ENCODE assay signal across 27 cellular contexts in genomic region chr18:35352283-35352682, GRCh38.
"Had no signal": no experiment of that assay in that cellular context is flagged by ENCODE, and none has a peak within 500 bp of the region (broad histone marks: within the 10 kb centered on the region; RNA-seq: fewer than 3 reads in every experiment).

No MANE protein-coding gene starts in this region.

- H3K27me3 ChIP-seq: dorsolateral prefrontal cortex, esophagus squamous epithelium, gastrocnemius medialis, heart right ventricle, left lung had no signal

- H3K4me3 ChIP-seq: coronary artery, dorsolateral prefrontal cortex, esophagus squamous epithelium, gastrocnemius medialis, heart right ventricle, left lung, lower lobe of right lung had no signal

- H3K4me3 Mint-ChIP-seq: naive thymus-derived CD4-positive, alpha-beta T cell had no signal

- H3K27ac ChIP-seq: coronary artery, dorsolateral prefrontal cortex, epithelial cell of prostate, esophagus squamous epithelium, gastrocnemius medialis, heart right ventricle, left lung, lower lobe of right lung had no signal

- H3K36me3 ChIP-seq: esophagus squamous epithelium, gastrocnemius medialis, heart right ventricle, left lung, lower lobe of right lung had no signal

- H3K4me1 ChIP-seq: esophagus squamous epithelium, lower lobe of right lung had no signal

- DNase-seq: dermis blood vessel endothelial cell; dorsolateral prefrontal cortex; effector CD4-positive, alpha-beta T cell; effector memory CD4-positive, alpha-beta T cell; erythroblast; esophagus squamous epithelium; foreskin fibroblast; foreskin melanocyte; gastrocnemius medialis; glutamatergic neuron; head of caudate nucleus; heart right ventricle; hippocampal formation; left cardiac atrium; left lung; left ventricle myocardium superior; lower lobe of right lung; mesenchymal stem cell; midbrain; naive thymus-derived CD4-positive, alpha-beta T cell had no signal

- H3K9me3 ChIP-seq: gastrocnemius medialis had no signal

- H3K27me3 Mint-ChIP-seq: naive thymus-derived CD4-positive, alpha-beta T cell had no signal

- ATAC-seq: esophagus mucosa; gastrocnemius medialis; heart right ventricle; left cardiac atrium; left lung; left ventricle myocardium superior; lower lobe of right lung; naive thymus-derived CD4-positive, alpha-beta T cell had no signal

- FAIRE-seq: colon, endometrium, islet of Langerhans, keratinocyte had no signal
